11 cellular contexts compared by ENCODE assay signal in genomic region chr17:39118674-39119419, GRCh38.
A peak's percentile ranks its signal among the peaks of the same experiment; 100 is the strongest.
DNase-seq lines count a peak whose midpoint lies in the region; ATAC-seq lines count a peak whose summit lies in the region.
"Had no signal": no experiment of that assay in that cellular context is flagged by ENCODE, and none has a peak within 500 bp of the region (broad histone marks: within the 10 kb centered on the region; RNA-seq: fewer than 3 reads in every experiment).

No MANE protein-coding gene starts in this region.

- H3K27ac Mint-ChIP-seq in stimulated activated naive B cell treated with anti-CD40 and anti-IgM and Interleukin-4, amounts not matched to agents 10 μg/mL and 1 μg/mL and 100 μg/mL, for 72 hours: peak overlapping the region; percentile 69
- H3K27ac Mint-ChIP-seq: T-helper 2 cell treated with Interferon-gamma antibody and Interleukin-4, amounts not matched to agents 5 μg/mL and 100 μg/mL, for 36 hours had no signal

- ATAC-seq in GM19043 (IDR thresholded peaks at IDR 0.05; ENCODE audit: low read depth, unreplicated experiment): peak; percentile 49
- peak; percentile 55 for ATAC-seq in HG03060 (IDR thresholded peaks at IDR 0.05; ENCODE audit: low read depth, unreplicated experiment)
- ATAC-seq in stimulated activated naive B cell treated with anti-CD40 and anti-IgM and Interleukin-4, amounts not matched to agents 10 μg/mL and 1 μg/mL and 100 μg/mL, for 72 hours (replicated peaks): peak; percentile 97 to 98
- no peak for ATAC-seq in GM19467 (IDR thresholded peaks at IDR 0.05; ENCODE audit: unreplicated experiment)
- ATAC-seq: right cardiac atrium had no signal

- H3K27me3 Mint-ChIP-seq in stimulated activated naive B cell treated with anti-CD40 and anti-IgM and Interleukin-4, amounts not matched to agents 10 μg/mL and 1 μg/mL and 100 μg/mL, for 72 hours: no peaks in the 10 kb centered on the region

- peaks cover 15 to 24% of the 10 kb centered on the region in 2 donors for H3K4me1 Mint-ChIP-seq in stimulated activated naive B cell treated with anti-CD40 and anti-IgM and Interleukin-4, amounts not matched to agents 10 μg/mL and 1 μg/mL and 100 μg/mL, for 72 hours

- H3K9me3 Mint-ChIP-seq in stimulated activated naive B cell treated with anti-CD40 and anti-IgM and Interleukin-4, amounts not matched to agents 10 μg/mL and 1 μg/mL and 100 μg/mL, for 72 hours: peaks cover 2 to 7% of the 10 kb centered on the region in 2 donors
- H3K9me3 Mint-ChIP-seq: T-helper 2 cell treated with Interferon-gamma antibody and Interleukin-4, amounts not matched to agents 5 μg/mL and 100 μg/mL, for 36 hours had no signal

- peak overlapping the region in 1 of 2 donors; percentile 44 for H3K4me3 Mint-ChIP-seq in stimulated activated naive B cell treated with anti-CD40 and anti-IgM and Interleukin-4, amounts not matched to agents 10 μg/mL and 1 μg/mL and 100 μg/mL, for 72 hours
- H3K4me3 Mint-ChIP-seq: T-helper 2 cell treated with Interferon-gamma antibody and Interleukin-4, amounts not matched to agents 5 μg/mL and 100 μg/mL, for 36 hours had no signal

- peaks cover 0 to 3% of the 10 kb centered on the region in 2 donors for H3K36me3 Mint-ChIP-seq in stimulated activated naive B cell treated with anti-CD40 and anti-IgM and Interleukin-4, amounts not matched to agents 10 μg/mL and 1 μg/mL and 100 μg/mL, for 72 hours

- peak; percentile 85 for DNase-seq in RPMI8226
- DNase-seq in stimulated activated naive B cell treated with anti-CD40 and anti-IgM and Interleukin-4, amounts not matched to agents 10 μg/mL and 1 μg/mL and 100 μg/mL, for 72 hours: peak; percentile 38
- no peak for DNase-seq in activated effector memory CD4-positive, alpha-beta T cell treated with Interleukin-2 at 50 U/mL for 16 hours
- no peak for DNase-seq in NCI-H2171 treated with DMSO at 0.1 percent for 48 hours (lab: John Stamatoyannopoulos, UW)
- DNase-seq: Kasumi-1, NCI-H510A treated with DMSO at 0.1 percent for 48 hours had no signal

Comparison
In these comparisons a context has a peak if more than half of its experiments do, and no peak if none do; other contexts are left out.
1. DNase-seq: peak in RPMI8226 (single experiment) and stimulated activated naive B cell treated with anti-CD40 and anti-IgM and Interleukin-4, amounts not matched to agents 10 μg/mL and 1 μg/mL and 100 μg/mL, for 72 hours (single experiment); none in activated effector memory CD4-positive, alpha-beta T cell treated with Interleukin-2 at 50 U/mL for 16 hours (single experiment) and NCI-H2171 treated with DMSO at 0.1 percent for 48 hours (single experiment).